Comparison of ENCODE assay signal across 8 cellular contexts in the genomic region with DNA sequence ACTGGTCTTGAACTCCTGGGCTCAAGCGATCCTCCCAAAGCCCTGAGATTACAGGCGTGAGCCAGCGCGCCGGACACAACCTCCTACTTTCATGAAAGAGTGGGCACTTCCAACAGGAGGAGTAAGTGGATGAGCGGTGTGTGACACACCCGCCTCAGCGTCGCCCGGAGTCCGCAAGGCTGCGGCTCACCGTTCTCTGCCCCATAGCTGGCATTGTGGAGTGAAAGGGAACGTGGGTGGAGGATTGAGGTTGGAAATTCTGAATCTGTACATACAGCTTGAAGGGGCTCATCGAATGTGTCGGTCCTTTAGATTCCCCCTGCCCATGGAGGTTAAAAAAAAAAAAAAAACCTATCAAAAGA. TPM values are rescaled to one million over a fixed set of nuclear protein-coding genes. Genes with fewer than 3 reads are reported as not detected.
DNase-seq lines count a peak whose midpoint lies in the region; ATAC-seq and TF ChIP-seq lines count a peak whose summit lies in the region.

No MANE protein-coding gene starts in this region.

- peaks cover 7% of the 10 kb centered on the region for H3K36me3 Mint-ChIP-seq in activated T-helper 17 cell treated with anti-CD3 and anti-CD28 coated beads, Interleukin-2, amount 50 U/mL, for 72 hours (ENCODE audit: low read depth)

- H3K9me2 ChIP-seq in GM23248 (ENCODE audit: insufficient read depth): no peaks in the 10 kb centered on the region

- no peaks in the 10 kb centered on the region for H3K27me3 Mint-ChIP-seq in activated T-helper 17 cell treated with anti-CD3 and anti-CD28 coated beads, Interleukin-2, amount 50 U/mL, for 72 hours

- in situ Hi-C loops in GM23248 (cut with MboI): no loop called here

- no peak overlapping the region; the same call in 1 of the 2 replicates for H2AFZ ChIP-seq in GM23248

- H3K4me3 ChIP-seq in GM23248 (peak overlapping the region; percentile 44; the same call in 1 of the 2 replicates), right atrium auricular region (peak overlapping the region; percentile 69 to 86), retinal pigment epithelial cell (ENCODE audit: low read length) (peak overlapping the region; percentile 75)

- ATAC-seq in activated T-helper 17 cell treated with anti-CD3 and anti-CD28 coated beads, Interleukin-2, amount 50 U/mL, for 72 hours (replicated peaks): peak; percentile 89

- peaks cover 32% of the 10 kb centered on the region for H3K27me3 ChIP-seq in GM23248 (replicated peaks; ENCODE audit: insufficient read depth)
- H3K27me3 ChIP-seq in right atrium auricular region: no peaks in the 10 kb centered on the region

- DNase-seq in Daoy (ENCODE audit: low read depth) (peak; percentile 71), GM23248 (peak; percentile 9), NCI-H146 treated with DMSO at 0.1 percent for 48 hours (lab: John Stamatoyannopoulos, UW; ENCODE audit: unreplicated experiment) (peak; percentile 69), right atrium auricular region (ENCODE audit: low spot score) (no peak), retinal pigment epithelial cell (ENCODE audit: low read depth) (no peak), ureter (ENCODE audit: low spot score) (no peak), NOMO-1 treated with DMSO at 0.1 percent for 48 hours (lab: John Stamatoyannopoulos, UW; ENCODE audit: unreplicated experiment) (no peak)

- no peaks in the 10 kb centered on the region for H3K9me3 ChIP-seq in GM23248 (ENCODE audit: low read depth)
- H3K9me3 ChIP-seq in right atrium auricular region: no peaks in the 10 kb centered on the region

- H3K9ac ChIP-seq in GM23248: no peak overlapping the region

- no peaks in the 10 kb centered on the region for H4K20me1 ChIP-seq in GM23248 (ENCODE audit: insufficient read depth)

- 39 to 43% methylated on average over 16 of the region's 16 CpGs for WGBS in GM23248 (ENCODE audit: low coverage in 1 of 2, low lambda C conversion rate in 2 of 2, missing lambda C conversion rate in 2 of 2), 2 experiments

- no peaks in the 10 kb centered on the region for H3K79me2 ChIP-seq in GM23248 (ENCODE audit: insufficient read depth)

- no peak overlapping the region for H3K27ac ChIP-seq in GM23248
- peak overlapping the region; percentile 81 to 91 for H3K27ac ChIP-seq in right atrium auricular region

- H3K4me3 Mint-ChIP-seq in activated T-helper 17 cell treated with anti-CD3 and anti-CD28 coated beads, Interleukin-2, amount 50 U/mL, for 72 hours: peak overlapping the region; percentile 87

- H3K36me3 ChIP-seq in GM23248 (ENCODE audit: low read depth): no peaks in the 10 kb centered on the region
- H3K36me3 ChIP-seq in right atrium auricular region: no peaks in the 10 kb centered on the region

- H3K9me3 Mint-ChIP-seq in activated T-helper 17 cell treated with anti-CD3 and anti-CD28 coated beads, Interleukin-2, amount 50 U/mL, for 72 hours: no peaks in the 10 kb centered on the region

- no peaks in the 10 kb centered on the region for H3F3A ChIP-seq in GM23248 (ENCODE audit: insufficient read depth)

- no peak overlapping the region for H3K4me2 ChIP-seq in GM23248 (ENCODE audit: unreplicated experiment)

- H3K4me1 ChIP-seq in GM23248 (ENCODE audit: insufficient read depth) (no peaks in the 10 kb centered on the region), right atrium auricular region (peaks cover 0 to 49% of the 10 kb centered on the region in 2 donors)

- peak overlapping the region; percentile 91 for H3K27ac Mint-ChIP-seq in activated T-helper 17 cell treated with anti-CD3 and anti-CD28 coated beads, Interleukin-2, amount 50 U/mL, for 72 hours

- TF ChIP-seq CTCF in right atrium auricular region (IDR thresholded peaks at IDR 0.05) (no peak), retinal pigment epithelial cell (conservative IDR thresholded peaks at IDR 0.05; ENCODE audit: low read depth, low read length) (no peak)

- peaks cover 14% of the 10 kb centered on the region for H3K4me1 Mint-ChIP-seq in activated T-helper 17 cell treated with anti-CD3 and anti-CD28 coated beads, Interleukin-2, amount 50 U/mL, for 72 hours

RNA-seq across cellular contexts. Expression of a gene that starts 0.5 kb away (rescaled TPM):
- total RNA-seq in Daoy (2014; rRNA removed; shearing (Covaris generic)): 22.6 and 27.0 TPM in 2 replicates
- not detected in 2 replicates for total RNA-seq in GM23248 (2014; rRNA removed; shearing (Covaris generic))
- 0.15 TPM in 1 of 2 replicates, not detected in the other for polyA plus RNA-seq in GM23248 (2016; fragmentation: Nextera tagmentation; extraction: Ambion mirVana)
- total RNA-seq in activated T-helper 17 cell treated with anti-CD3 and anti-CD28 coated beads, Interleukin-2, amount 50 U/mL, for 72 hours: 1 to 10 TPM; 9.4 to 9.6 TPM
- total RNA-seq in right atrium auricular region (10 to 100 TPM; 42.8 to 81.2 TPM), ureter (118 TPM)

RNA-seq across cellular contexts. Expression of a gene that starts 46.3 kb away (rescaled TPM):
- total RNA-seq in Daoy (2014; rRNA removed; shearing (Covaris generic)): 19.9 and 21.0 TPM in 2 replicates
- total RNA-seq in GM23248 (2014; rRNA removed; shearing (Covaris generic)): 14.1 and 16.1 TPM in 2 replicates
- 22.9 and 23.7 TPM in 2 replicates for polyA plus RNA-seq in GM23248 (2016; fragmentation: Nextera tagmentation; extraction: Ambion mirVana)
- 10 to 100 TPM; 61.9 to 64.5 TPM for total RNA-seq in activated T-helper 17 cell treated with anti-CD3 and anti-CD28 coated beads, Interleukin-2, amount 50 U/mL, for 72 hours
- total RNA-seq in right atrium auricular region (10 to 100 TPM; 24.2 to 34.7 TPM), ureter (177 TPM)

RNA-seq across cellular contexts. Expression of a gene that starts 51.2 kb away (rescaled TPM):
- total RNA-seq in Daoy (2014; rRNA removed; shearing (Covaris generic)): not detected in 2 replicates
- not detected in 2 replicates for total RNA-seq in GM23248 (2014; rRNA removed; shearing (Covaris generic))
- polyA plus RNA-seq in GM23248 (2016; fragmentation: Nextera tagmentation; extraction: Ambion mirVana): not detected in 2 replicates
- not detected for total RNA-seq in activated T-helper 17 cell treated with anti-CD3 and anti-CD28 coated beads, Interleukin-2, amount 50 U/mL, for 72 hours
- total RNA-seq in right atrium auricular region: not detected
- total RNA-seq in ureter: not detected

RNA-seq across cellular contexts. Expression of a gene that starts 51.3 kb away (rescaled TPM):
- not detected in 2 replicates for total RNA-seq in Daoy (2014; rRNA removed; shearing (Covaris generic))
- total RNA-seq in GM23248 (2014; rRNA removed; shearing (Covaris generic)): not detected in 2 replicates
- not detected in 2 replicates for polyA plus RNA-seq in GM23248 (2016; fragmentation: Nextera tagmentation; extraction: Ambion mirVana)
- total RNA-seq in activated T-helper 17 cell treated with anti-CD3 and anti-CD28 coated beads, Interleukin-2, amount 50 U/mL, for 72 hours: not detected
- not detected for total RNA-seq in right atrium auricular region
- total RNA-seq in ureter: not detected

Comparison
In these comparisons a context has a peak if more than half of its experiments do, and no peak if none do; other contexts are left out.
1. DNase-seq: peak in Daoy (single experiment), GM23248 (single experiment) and NCI-H146 treated with DMSO at 0.1 percent for 48 hours (single experiment); none in right atrium auricular region (single experiment), retinal pigment epithelial cell (single experiment), ureter (single experiment) and NOMO-1 treated with DMSO at 0.1 percent for 48 hours (single experiment).
2. RNA of a gene that starts 0.5 kb away (total RNA-seq): 118 TPM in ureter (single experiment), 42.8 to 81.2 TPM in right atrium auricular region, 22.6 to 27.0 TPM in Daoy and 9.4 to 9.6 TPM in activated T-helper 17 cell treated with anti-CD3 and anti-CD28 coated beads, Interleukin-2, amount 50 U/mL, for 72 hours; not detected in GM23248; every median in the first group is over 10 times any median in the second.
3. Peak in every context shown above with its lines, with median percentiles within 50 percentile points of each other: H3K4me3 ChIP-seq.